27 cellular contexts compared by ENCODE assay signal in the genomic region with DNA sequence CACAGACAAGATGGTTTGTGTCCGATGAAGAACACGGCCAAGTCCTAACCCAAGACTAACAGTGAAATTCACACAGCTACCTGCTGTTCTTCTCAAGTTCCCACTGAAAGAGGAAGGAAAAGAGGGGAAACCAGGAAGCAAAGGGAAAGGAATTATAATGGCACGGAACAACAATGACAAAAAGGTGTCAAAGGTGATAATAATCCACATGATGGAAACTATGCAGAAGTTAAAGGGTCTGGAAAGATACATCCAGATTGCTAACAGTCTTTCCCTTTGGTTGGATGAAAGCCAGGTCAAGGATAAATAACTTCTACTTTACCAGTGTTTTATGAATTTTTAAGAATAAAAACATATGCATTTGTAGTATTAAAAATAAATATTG. TPM values are rescaled to one million over a fixed set of nuclear protein-coding genes. Genes with fewer than 3 reads are reported as not detected.
DNase-seq lines count a peak whose midpoint lies in the region; ATAC-seq, FAIRE-seq and TF ChIP-seq lines count a peak whose summit lies in the region.
"Had no signal": no experiment of that assay in that cellular context is flagged by ENCODE, and none has a peak within 500 bp of the region (broad histone marks: within the 10 kb centered on the region; RNA-seq: fewer than 3 reads in every experiment).

No MANE protein-coding gene starts in this region.

- no peak for ATAC-seq in activated CD4-positive, alpha-beta T cell treated with anti-CD3 and anti-CD28 coated beads for 36 hours
- no peak for ATAC-seq in CD4-positive, CD25-positive, alpha-beta regulatory T cell (ENCODE audit: low read depth in 2 of 2)
- ATAC-seq in RWPE2 (ENCODE audit: low read depth): no peak
- ATAC-seq in K562: no peak
- no peak for ATAC-seq in HG02763 (IDR thresholded peaks at IDR 0.05; ENCODE audit: unreplicated experiment)
- ATAC-seq in HG03280 (IDR thresholded peaks at IDR 0.05; ENCODE audit: unreplicated experiment): no peak
- ATAC-seq: heart left ventricle had no signal

- no peak for TF ChIP-seq CTCF in RWPE2 (IDR thresholded peaks at IDR 0.05; ENCODE audit: poor library complexity, severe bottlenecking)
- TF ChIP-seq CTCF in K562 (IDR thresholded peaks at IDR 0.05 in 2 of 3, conservative IDR thresholded peaks at IDR 0.05 in 1 of 3; ENCODE audit: insufficient read depth in 2 of 3, low read depth in 1 of 3, low read length in 3 of 3): no peak

- peaks cover 50% of the 10 kb centered on the region for H3K4me1 Mint-ChIP-seq in activated CD4-positive, alpha-beta T cell treated with anti-CD3 and anti-CD28 coated beads for 36 hours
- peaks cover 16 to 38% (median 34%) of the 10 kb centered on the region in 4 donors for H3K4me1 Mint-ChIP-seq in CD4-positive, CD25-positive, alpha-beta regulatory T cell
- H3K4me1 Mint-ChIP-seq: CD14-positive monocyte, neural progenitor cell had no signal

- H3K4me1 ChIP-seq in CD4-positive, CD25-positive, alpha-beta regulatory T cell (ENCODE audit: control insufficient read depth, insufficient read depth, low read length, poor library complexity, severe bottlenecking): peaks cover 22% of the 10 kb centered on the region
- H3K4me1 ChIP-seq in RWPE2 (ENCODE audit: insufficient read depth, poor library complexity, severe bottlenecking) (peaks cover 34% of the 10 kb centered on the region), K562 (replicated peaks in 1 of 2; ENCODE audit: control insufficient read depth in 2 of 2, insufficient read depth in 2 of 2, low read length in 2 of 2) (peaks cover 0 to 3% of the 10 kb centered on the region in 2 experiments; a peak in 1 of 5 replicates)
- H3K4me1 ChIP-seq: left ventricle myocardium inferior, neural progenitor cell had no signal

- no peak for TF ChIP-seq EP300 in K562 (IDR thresholded peaks at IDR 0.05; ENCODE audit: low read length)

- H3K27me3 ChIP-seq in CD4-positive, CD25-positive, alpha-beta regulatory T cell (ENCODE audit: control insufficient read depth, insufficient read depth, low read length): no peaks in the 10 kb centered on the region
- no peaks in the 10 kb centered on the region for H3K27me3 ChIP-seq in RWPE2 (ENCODE audit: insufficient read depth, poor library complexity, severe bottlenecking)
- H3K27me3 ChIP-seq in K562 (ENCODE audit: control insufficient read depth in 2 of 2, insufficient read depth in 2 of 2, low read length in 2 of 2): no peaks in the 10 kb centered on the region
- H3K27me3 ChIP-seq: heart left ventricle, neural progenitor cell had no signal

- TF ChIP-seq POLR2A in K562 (conservative IDR thresholded peaks at IDR 0.05): no peak

- no peaks in the 10 kb centered on the region for H3K79me2 ChIP-seq in K562 (ENCODE audit: control insufficient read depth, insufficient read depth, low read length)

- no peaks in the 10 kb centered on the region for H3K27me3 Mint-ChIP-seq in activated CD4-positive, alpha-beta T cell treated with anti-CD3 and anti-CD28 coated beads for 36 hours
- H3K27me3 Mint-ChIP-seq in CD4-positive, CD25-positive, alpha-beta regulatory T cell: no peaks in the 10 kb centered on the region
- H3K27me3 Mint-ChIP-seq: dendritic cell treated with granulocyte-macrophage colony-stimulating factor and Interleukin-4, amounts not matched to agents 40 ng/mL and 50 ng/mL, for 4 days; IgD-negative memory B cell had no signal

- DNase-seq in activated CD4-positive, alpha-beta T cell treated with anti-CD3 and anti-CD28 coated beads for 36 hours: no peak
- DNase-seq in activated CD4-positive, alpha-beta T cell treated with anti-CD3 and anti-CD28 coated beads, Interleukin-2, amount 50 U/mL, for 48 hours: no peak
- no peak for DNase-seq in CD4-positive, CD25-positive, alpha-beta regulatory T cell
- DNase-seq in RWPE2 (ENCODE audit: low spot score) (no peak), K562 (ENCODE audit: extremely low read depth in 1 of 4, low spot score in 3 of 4) (no peak)
- no peak for DNase-seq in central memory CD4-positive, alpha-beta T cell
- DNase-seq: activated CD4-positive, CD25-positive, alpha-beta regulatory T cell treated with anti-CD3 and anti-CD28 coated beads, Interleukin-2, amount 50 U/mL, for 72 hours; foreskin melanocyte; heart left ventricle; islet precursor cell; left ventricle myocardium inferior; mesendoderm; NCI-H1694 treated with DMSO at 0.1 percent for 48 hours; NCI-H2171 treated with DMSO at 0.1 percent for 48 hours; NCI-H510A; stimulated activated naive CD4-positive, alpha-beta T cell treated with Interleukin-2 at 50 U/mL for 16 hours had no signal

- peaks cover 21% of the 10 kb centered on the region for H3K36me3 ChIP-seq in CD4-positive, CD25-positive, alpha-beta regulatory T cell (ENCODE audit: control insufficient read depth, insufficient read depth, low read length)
- H3K36me3 ChIP-seq in RWPE2 (ENCODE audit: low read depth): peaks cover 60% of the 10 kb centered on the region
- H3K36me3 ChIP-seq in K562 (ENCODE audit: control insufficient read depth, insufficient read depth, low read length): peaks cover 89% of the 10 kb centered on the region; the same call in 2 of the 3 replicates
- H3K36me3 ChIP-seq: neural progenitor cell had no signal

- H2AFZ ChIP-seq in K562 (ENCODE audit: low read depth, low read length): no peak overlapping the region
- H2AFZ ChIP-seq: neural progenitor cell had no signal

- 89% methylated on average over 3 of the region's 3 CpGs for WGBS in K562 (ENCODE audit: insufficient coverage, low coverage, missing lambda C conversion rate)

- no peaks in the 10 kb centered on the region for H4K20me1 ChIP-seq in K562 (replicated peaks; ENCODE audit: control insufficient read depth, insufficient read depth, low read length)

- POLR2A ChIA-PET in activated CD4-positive, alpha-beta T cell treated with anti-CD3 and anti-CD28 coated beads for 36 hours (lab: Charles Lee): no interaction called here
- POLR2A ChIA-PET in K562 (lab: Yijun Ruan, JAX): no interaction called here

- H3K27ac Mint-ChIP-seq in activated CD4-positive, alpha-beta T cell treated with anti-CD3 and anti-CD28 coated beads for 36 hours: peak overlapping the region; percentile 89
- H3K27ac Mint-ChIP-seq in CD4-positive, CD25-positive, alpha-beta regulatory T cell: peak overlapping the region in 2 of 3 donors; percentile 37 to 65
- H3K27ac Mint-ChIP-seq: CD14-positive monocyte; dendritic cell treated with granulocyte-macrophage colony-stimulating factor and Interleukin-4, amounts not matched to agents 40 ng/mL and 50 ng/mL, for 4 days; IgD-negative memory B cell; neural progenitor cell had no signal

- H3K9me3 Mint-ChIP-seq in activated CD4-positive, alpha-beta T cell treated with anti-CD3 and anti-CD28 coated beads for 36 hours (ENCODE audit: low read depth): no peaks in the 10 kb centered on the region
- no peaks in the 10 kb centered on the region for H3K9me3 Mint-ChIP-seq in CD4-positive, CD25-positive, alpha-beta regulatory T cell
- H3K9me3 Mint-ChIP-seq: CD14-positive monocyte; dendritic cell treated with granulocyte-macrophage colony-stimulating factor and Interleukin-4, amounts not matched to agents 40 ng/mL and 50 ng/mL, for 4 days; IgD-negative memory B cell; neural progenitor cell had no signal

- no peaks in the 10 kb centered on the region for H3K9me1 ChIP-seq in K562 (ENCODE audit: control insufficient read depth, insufficient read depth, low read length)

- H3K4me3 Mint-ChIP-seq in activated CD4-positive, alpha-beta T cell treated with anti-CD3 and anti-CD28 coated beads for 36 hours: no peak overlapping the region
- H3K4me3 Mint-ChIP-seq in CD4-positive, CD25-positive, alpha-beta regulatory T cell: peak overlapping the region in 1 of 4 donors; percentile 11
- H3K4me3 Mint-ChIP-seq: CD14-positive monocyte; dendritic cell treated with granulocyte-macrophage colony-stimulating factor and Interleukin-4, amounts not matched to agents 40 ng/mL and 50 ng/mL, for 4 days; IgD-negative memory B cell; neural progenitor cell had no signal

- H3K9me3 ChIP-seq in CD4-positive, CD25-positive, alpha-beta regulatory T cell (ENCODE audit: control insufficient read depth in 2 of 2, low read length in 2 of 2): no peaks in the 10 kb centered on the region
- H3K9me3 ChIP-seq in RWPE2 (ENCODE audit: severe bottlenecking) (no peaks in the 10 kb centered on the region), K562 (replicated peaks; ENCODE audit: control insufficient read depth, insufficient read depth, low read depth, low read length) (no peaks in the 10 kb centered on the region)
- H3K9me3 ChIP-seq: heart left ventricle, left ventricle myocardium inferior had no signal

- H3K36me3 Mint-ChIP-seq in activated CD4-positive, alpha-beta T cell treated with anti-CD3 and anti-CD28 coated beads for 36 hours (ENCODE audit: low read depth): peaks cover 60% of the 10 kb centered on the region
- H3K36me3 Mint-ChIP-seq in CD4-positive, CD25-positive, alpha-beta regulatory T cell: peaks cover 45% of the 10 kb centered on the region

- H3K27ac ChIP-seq in CD4-positive, CD25-positive, alpha-beta regulatory T cell (ENCODE audit: insufficient read depth, low read length, poor library complexity, severe bottlenecking): no peak overlapping the region
- H3K27ac ChIP-seq in RWPE2 (ENCODE audit: poor library complexity, severe bottlenecking) (peak overlapping the region; percentile 55), K562 (ENCODE audit: extremely low read depth, low read depth, low read length) (no peak overlapping the region)
- H3K27ac ChIP-seq: heart left ventricle, left ventricle myocardium inferior, neural progenitor cell, SK-N-MC had no signal

- TF ChIP-seq RAD21 in K562 (CRISPR knock-in tag; conservative IDR thresholded peaks at IDR 0.05 in 1 of 2, IDR thresholded peaks at IDR 0.05 in 1 of 2): no peak

- no peak overlapping the region for H3K4me2 ChIP-seq in K562 (ENCODE audit: insufficient read depth, low read length)
- H3K4me2 ChIP-seq: neural progenitor cell had no signal

- in situ Hi-C loops in K562 (cut with MboI): loop anchor here (25.0 kb wide), 1 partner anchor 844 kb away; no protein-coding TSS in a partner anchor

- no TSS peak for BruUV-seq in K562 (replicated peaks; lab: Mats Ljungman, UMichigan)

- intact Hi-C loops in activated CD4-positive, alpha-beta T cell treated with anti-CD3 and anti-CD28 coated beads for 36 hours (cut with DNase I, micrococcal nuclease): loop anchor here (10.0 kb wide), 2 partner anchors 351 to 531 kb away; partner anchors contain the start of genes HPCAL1 (in 1 of the 2) and RRM2 (in 1 of the 2)
- intact Hi-C loops in K562 (cut with micrococcal nuclease): no loop called here

- FAIRE-seq in K562 (lab: Jason Lieb, UNC): peak; percentile 15
- FAIRE-seq: A204.1, D721Med, urothelium cell line had no signal

- H3K9ac ChIP-seq in K562 (ENCODE audit: insufficient read depth in 1 of 2, low read depth in 2 of 2, low read length in 2 of 2): no peak overlapping the region
- H3K9ac ChIP-seq: neural progenitor cell had no signal

- H3K4me3 ChIP-seq in CD4-positive, CD25-positive, alpha-beta regulatory T cell (ENCODE audit: low read depth, low read length): peak overlapping the region; percentile 14
- H3K4me3 ChIP-seq in RWPE2 (ENCODE audit: severe bottlenecking) (no peak overlapping the region), K562 (no peak overlapping the region)
- H3K4me3 ChIP-seq: heart left ventricle, left ventricle myocardium inferior, neural progenitor cell, SK-N-MC, skin epidermis had no signal

- CTCF ChIA-PET in activated CD4-positive, alpha-beta T cell treated with anti-CD3 and anti-CD28 coated beads for 36 hours (lab: Charles Lee): no interaction called here
- CTCF ChIA-PET in K562 (lab: Yijun Ruan, JAX; ENCODE audit: low intra/inter-chr PET ratio): no interaction called here

RNA-seq across cellular contexts. Expression of gene NOL10, which starts 33.9 kb away (rescaled TPM):
- 10 to 100 TPM; 39.7 to 41.0 TPM for total RNA-seq in activated CD4-positive, alpha-beta T cell treated with anti-CD3 and anti-CD28 coated beads for 36 hours
- total RNA-seq in CD4-positive, CD25-positive, alpha-beta regulatory T cell: 25.7 TPM
- 10 to 100 TPM; 15.0 to 24.9 (median 17.0) TPM for polyA plus RNA-seq in CD4-positive, CD25-positive, alpha-beta regulatory T cell
- 64.7 and 95.6 TPM in 2 replicates for total RNA-seq in K562 (2011; cell fraction: chromatin; rRNA removed; ENCODE audit: low replicate concordance)
- 28.3 and 33.4 TPM in 2 replicates for total RNA-seq in K562 (2011; cell fraction: nucleolus; rRNA removed)
- total RNA-seq in K562 (2011; cell fraction: nucleoplasm; rRNA removed): 40.4 and 48.9 TPM in 2 replicates
- total RNA-seq in K562 (2014; rRNA removed): 44.0 and 46.7 TPM in 2 replicates
- total RNA-seq in K562 (2014; rRNA removed; fragmentation: Illumina TruSeq; extraction: Trizol): 63.9 and 68.0 TPM in 2 replicates
- 55.6 and 60.0 TPM in 2 replicates for total RNA-seq in K562 (2015; rRNA removed; fragmentation: Illumina TruSeq; extraction: Trizol)
- 44.2 and 47.8 TPM in 2 replicates for total RNA-seq in K562 (2021)
- polyA plus RNA-seq in K562 (2011; rRNA removed): 39.2 and 51.0 TPM in 2 replicates
- polyA plus RNA-seq in K562 (2011; cell fraction: cytosol; rRNA removed): 12.6 and 22.4 TPM in 2 replicates
- 21.2 and 24.0 TPM in 2 replicates for polyA plus RNA-seq in K562 (2011; cell fraction: nucleus; rRNA removed)
- polyA plus RNA-seq in K562 (2012): 17.8 and 33.3 TPM in 2 replicates
- polyA plus RNA-seq in K562 (2014; fragmentation: Illumina TruSeq; extraction: Trizol): 53.0 and 59.4 TPM in 2 replicates
- polyA plus RNA-seq in K562 (2014; fragmentation: Nextera tagmentation; extraction: Ambion mirVana): 10 to 100 TPM; 32.9 to 45.5 TPM
- polyA plus RNA-seq in K562 (2014; rRNA removed): 35.4 and 42.2 TPM in 2 replicates
- 77.9 and 78.4 TPM in 2 replicates for polyA minus RNA-seq in K562 (2011; rRNA and poly(A)+ RNA removed)
- 27.9 and 33.6 TPM in 2 replicates for polyA minus RNA-seq in K562 (2011; cell fraction: cytosol; rRNA and poly(A)+ RNA removed)
- polyA minus RNA-seq in K562 (2011; cell fraction: nucleus; rRNA and poly(A)+ RNA removed): 20.2 and 37.8 TPM in 2 replicates
